ENCODE assay signal across 8 cellular contexts in genomic region chr6:89079611-89080213, GRCh38. TPM values are rescaled to one million over a fixed set of nuclear protein-coding genes. Genes with fewer than 3 reads are reported as not detected.
DNase-seq lines count a peak whose midpoint lies in the region; ATAC-seq and TF ChIP-seq lines count a peak whose summit lies in the region.

No MANE protein-coding gene starts in this region.

- peaks cover 7% of the 10 kb centered on the region for H3K4me1 ChIP-seq in mucosa of stomach (ENCODE audit: control insufficient read depth, insufficient read depth, low read length)

- peak overlapping the region; percentile 95 for H3K4me3 Mint-ChIP-seq in stimulated activated naive CD8-positive, alpha-beta T cell treated with anti-CD3 and anti-CD28 coated beads, Interleukin-15, Interleukin-2, amounts not matched to agents 100 ng/mL and 50 ng/mL, for 24 hours

- H3K9me3 Mint-ChIP-seq in stimulated activated naive CD8-positive, alpha-beta T cell treated with anti-CD3 and anti-CD28 coated beads, Interleukin-15, Interleukin-2, amounts not matched to agents 100 ng/mL and 50 ng/mL, for 24 hours: no peaks in the 10 kb centered on the region

- intact Hi-C loops in posterior vena cava (cut with DNase I): loop anchor here (2.0 to 10.0 kb wide), 3 partner anchors 39 to 95 kb away; no protein-coding TSS in a partner anchor

- no peaks in the 10 kb centered on the region for H3K27me3 ChIP-seq in mucosa of stomach (ENCODE audit: control insufficient read depth, insufficient read depth, low read length)

- no peaks in the 10 kb centered on the region for H3K27me3 Mint-ChIP-seq in stimulated activated naive CD8-positive, alpha-beta T cell treated with anti-CD3 and anti-CD28 coated beads, Interleukin-15, Interleukin-2, amounts not matched to agents 100 ng/mL and 50 ng/mL, for 24 hours

- peaks cover 22% of the 10 kb centered on the region for H3K4me1 Mint-ChIP-seq in stimulated activated naive CD8-positive, alpha-beta T cell treated with anti-CD3 and anti-CD28 coated beads, Interleukin-15, Interleukin-2, amounts not matched to agents 100 ng/mL and 50 ng/mL, for 24 hours (ENCODE audit: low read depth)

- peaks cover 24% of the 10 kb centered on the region for H3K36me3 Mint-ChIP-seq in stimulated activated naive CD8-positive, alpha-beta T cell treated with anti-CD3 and anti-CD28 coated beads, Interleukin-15, Interleukin-2, amounts not matched to agents 100 ng/mL and 50 ng/mL, for 24 hours (ENCODE audit: low read depth)

- DNase-seq in ACHN (peak; percentile 64), NOMO-1 treated with DMSO at 0.1 percent for 48 hours (lab: John Stamatoyannopoulos, UW; ENCODE audit: unreplicated experiment) (peak; percentile 52), epithelial cell of proximal tubule (ENCODE audit: low read depth) (no peak), posterior vena cava (ENCODE audit: low spot score) (no peak)
- peak; percentile 56 for DNase-seq in activated T-cell treated with anti-CD3 and anti-CD28 coated beads, Interleukin-2, amount 50 U/mL, for 1 hour

- H3K9me3 ChIP-seq in mucosa of stomach (ENCODE audit: control insufficient read depth, low read length): no peaks in the 10 kb centered on the region

- H3K36me3 ChIP-seq in mucosa of stomach (ENCODE audit: control insufficient read depth, insufficient read depth, low read length): no peaks in the 10 kb centered on the region

- no peak for TF ChIP-seq CTCF in epithelial cell of proximal tubule (conservative IDR thresholded peaks at IDR 0.05; ENCODE audit: low read depth, low read length)

- H3K9ac ChIP-seq in mucosa of stomach (ENCODE audit: low read length): peak overlapping the region; percentile 100

- in situ Hi-C loops in ACHN (cut with HindIII; ENCODE audit: low pct_ligation_motif_present, low pct_unique_long_range_greater_than_20kb, low sequenced_read_pairs): no loop called here

- ATAC-seq in GM18870 (IDR thresholded peaks at IDR 0.05; ENCODE audit: unreplicated experiment): peak; percentile 21

- H3K27ac Mint-ChIP-seq in stimulated activated naive CD8-positive, alpha-beta T cell treated with anti-CD3 and anti-CD28 coated beads, Interleukin-15, Interleukin-2, amounts not matched to agents 100 ng/mL and 50 ng/mL, for 24 hours: peak overlapping the region; percentile 97

- H3K4me3 ChIP-seq in epithelial cell of proximal tubule (ENCODE audit: low read depth, low read length): peak overlapping the region; percentile 96
- H3K4me3 ChIP-seq in mucosa of stomach (ENCODE audit: low read length): peak overlapping the region; percentile 97

RNA-seq across cellular contexts. Expression of gene PNRC1, which starts 0.8 kb away (rescaled TPM):
- total RNA-seq in epithelial cell of proximal tubule (12.7 and 62.6 TPM in 2 replicates), posterior vena cava (100 to 1,000 TPM; 280 to 381 TPM)

RNA-seq across cellular contexts. Expression of gene SRSF12, which starts 38.2 kb away (rescaled TPM):
- 5.4 and 6.2 TPM in 2 replicates for total RNA-seq in epithelial cell of proximal tubule
- 1 to 10 TPM; 3.4 to 3.5 TPM for total RNA-seq in posterior vena cava

Comparison
In these comparisons a context has a peak if more than half of its experiments do, and no peak if none do; other contexts are left out.
1. DNase-seq: peak in ACHN (single experiment), NOMO-1 treated with DMSO at 0.1 percent for 48 hours (single experiment) and activated T-cell treated with anti-CD3 and anti-CD28 coated beads, Interleukin-2, amount 50 U/mL, for 1 hour (single experiment); none in epithelial cell of proximal tubule (single experiment) and posterior vena cava (single experiment).